ENCODE assay signal across 9 cellular contexts in the genomic region with DNA sequence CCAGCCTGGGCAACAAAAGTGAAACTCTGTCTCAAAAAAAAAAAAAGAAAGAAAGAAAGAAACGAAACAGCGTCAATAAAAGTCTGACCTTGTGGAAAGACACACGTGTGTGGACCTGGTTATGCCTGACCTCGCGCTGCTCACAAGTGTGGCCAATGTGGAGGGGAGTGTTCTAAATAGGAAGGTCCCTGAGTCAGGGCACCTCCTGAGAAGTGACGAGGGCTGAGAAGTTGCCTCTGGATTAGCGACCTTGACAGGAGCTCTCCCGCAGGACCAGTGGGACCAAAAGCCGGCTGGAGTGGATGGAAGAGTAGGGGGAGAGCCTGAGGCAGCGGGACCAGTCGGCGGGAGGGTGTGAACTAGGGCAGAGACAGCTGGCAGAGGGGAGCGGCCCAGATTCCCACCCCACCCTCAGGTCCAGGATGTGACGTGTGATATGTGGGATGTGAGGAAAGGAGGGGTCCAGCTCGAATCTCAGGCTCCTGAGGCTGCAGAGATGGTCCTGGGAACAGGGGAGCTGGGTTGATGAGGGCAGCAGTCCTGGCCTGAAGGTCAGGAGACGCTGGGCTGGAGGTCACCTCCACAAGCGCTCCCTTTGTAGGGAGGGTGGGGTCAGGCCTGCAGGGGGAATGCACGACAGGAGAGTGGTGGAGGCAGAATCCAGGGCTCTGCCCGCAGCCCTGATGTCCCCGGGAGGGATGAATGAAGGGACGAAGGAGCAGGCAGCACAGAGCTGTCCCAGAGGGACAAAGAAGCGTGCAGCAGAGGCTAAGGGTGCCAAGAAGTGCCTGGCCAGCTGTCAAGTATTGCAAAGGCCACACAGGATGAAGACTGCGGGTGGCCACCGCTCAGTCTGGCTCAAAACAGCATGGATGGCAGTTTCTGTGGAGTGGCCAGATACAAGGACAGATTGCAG. TPM values are rescaled to one million over a fixed set of nuclear protein-coding genes. Genes with fewer than 3 reads are reported as not detected.
DNase-seq lines count a peak whose midpoint lies in the region; ATAC-seq and TF ChIP-seq lines count a peak whose summit lies in the region.
"Had no signal": no experiment of that assay in that cellular context is flagged by ENCODE, and none has a peak within 500 bp of the region (broad histone marks: within the 10 kb centered on the region; RNA-seq: fewer than 3 reads in every experiment).

No MANE protein-coding gene starts in this region.

- TF ChIP-seq CTCF in VCaP (conservative IDR thresholded peaks at IDR 0.05) (no peak), glutamatergic neuron (IDR thresholded peaks at IDR 0.05; ENCODE audit: partially characterized antibody, unreplicated experiment) (no peak), psoas muscle (IDR thresholded peaks at IDR 0.05) (no peak), GM10266 (IDR thresholded peaks at IDR 0.05; ENCODE audit: control insufficient read depth, insufficient read depth, low read depth, missing control alignments) (no peak)

- H3K9ac ChIP-seq in GM23248: peak overlapping the region; percentile 64

- H3K4me1 ChIP-seq in GM23248 (ENCODE audit: insufficient read depth): peaks cover 8% of the 10 kb centered on the region; the same call in 1 of the 2 replicates
- H3K4me1 ChIP-seq in psoas muscle: peaks cover 4% of the 10 kb centered on the region

- peak; percentile 47 for DNase-seq in GM23248
- DNase-seq in glutamatergic neuron: no peak
- DNase-seq in psoas muscle: peak in 1 of 2 donors; percentile 70
- no peak for DNase-seq in activated effector memory CD4-positive, alpha-beta T cell treated with anti-CD3 and anti-CD28 coated beads, Interleukin-2, amount 50 U/mL, for 16 hours
- no peak for DNase-seq in activated T-cell treated with anti-CD3 and anti-CD28 coated beads, Interleukin-2, amount 50 U/mL, for 48 hours
- DNase-seq in GM10266 (ENCODE audit: extremely low spot score): no peak
- DNase-seq: GDM1, NCI-H1417 treated with DMSO at 0.1 percent for 48 hours had no signal

- H3K27me3 ChIP-seq in GM23248 (replicated peaks; ENCODE audit: insufficient read depth): no peaks in the 10 kb centered on the region
- peaks cover 0 to 14% (median 2%) of the 10 kb centered on the region in 3 donors for H3K27me3 ChIP-seq in psoas muscle (ENCODE audit: insufficient read depth in 3 of 3, low read length in 2 of 3)

- H4K20me1 ChIP-seq in GM23248 (ENCODE audit: insufficient read depth): no peaks in the 10 kb centered on the region

- H3K4me3 Mint-ChIP-seq in glutamatergic neuron (ENCODE audit: unreplicated experiment): peak overlapping the region; percentile 23

- H2AFZ ChIP-seq in GM23248: peak overlapping the region; percentile 95

- peak in 3 of 4 donors; percentile 43 to 57 (median 49) for ATAC-seq in psoas muscle

- no peaks in the 10 kb centered on the region for H3K36me3 Mint-ChIP-seq in glutamatergic neuron (ENCODE audit: unreplicated experiment)

- H3K36me3 ChIP-seq in GM23248 (ENCODE audit: low read depth): no peaks in the 10 kb centered on the region
- no peaks in the 10 kb centered on the region for H3K36me3 ChIP-seq in psoas muscle (ENCODE audit: insufficient read depth in 1 of 2, low read depth in 1 of 2)

- peaks cover 6% of the 10 kb centered on the region for H3K9me3 Mint-ChIP-seq in glutamatergic neuron (ENCODE audit: unreplicated experiment)

- no peak overlapping the region for H3K27ac Mint-ChIP-seq in glutamatergic neuron (ENCODE audit: unreplicated experiment)

- H3K27me3 Mint-ChIP-seq in glutamatergic neuron (ENCODE audit: unreplicated experiment): peaks cover 8% of the 10 kb centered on the region

- H3F3A ChIP-seq in GM23248 (ENCODE audit: insufficient read depth): no peaks in the 10 kb centered on the region

- H3K27ac ChIP-seq in GM23248 (no peak overlapping the region), VCaP (peak overlapping the region; percentile 31; the same call in 1 of the 2 replicates), psoas muscle (no peak overlapping the region)

- intact Hi-C loops in psoas muscle (cut with DNase I): no loop called here

- H3K4me3 ChIP-seq in GM23248: peak overlapping the region; percentile 54
- no peak overlapping the region for H3K4me3 ChIP-seq in psoas muscle

- peaks cover 2% of the 10 kb centered on the region for H3K4me1 Mint-ChIP-seq in glutamatergic neuron (ENCODE audit: low read depth, unreplicated experiment)

- in situ Hi-C loops in GM23248 (cut with MboI): no loop called here

- H3K9me2 ChIP-seq in GM23248 (ENCODE audit: insufficient read depth): no peaks in the 10 kb centered on the region

- H3K79me2 ChIP-seq in GM23248 (ENCODE audit: insufficient read depth): no peaks in the 10 kb centered on the region

- H3K9me3 ChIP-seq in GM23248 (ENCODE audit: low read depth) (no peaks in the 10 kb centered on the region), psoas muscle (no peaks in the 10 kb centered on the region)

- 27 to 36% methylated on average over 22 to 24 of the region's 24 CpGs for WGBS in GM23248 (ENCODE audit: low coverage in 1 of 2, low lambda C conversion rate in 2 of 2, missing lambda C conversion rate in 2 of 2), 2 experiments
- WGBS in psoas muscle, 3 donors: 21 to 30% (median 23%) methylated on average over 24 of the region's 24 CpGs

- H3K4me2 ChIP-seq in GM23248 (ENCODE audit: unreplicated experiment): peak overlapping the region; percentile 53

RNA-seq across cellular contexts. Expression of a gene that starts 24.8 kb away (rescaled TPM):
- total RNA-seq in GM23248 (2014; rRNA removed; shearing (Covaris generic)): 8.6 and 10.6 TPM in 2 replicates
- 5.1 and 5.7 TPM in 2 replicates for polyA plus RNA-seq in GM23248 (2016; fragmentation: Nextera tagmentation; extraction: Ambion mirVana)
- not detected for total RNA-seq in glutamatergic neuron (ENCODE audit: unreplicated experiment)
- total RNA-seq in psoas muscle: under 1 TPM; 0.08 to 0.27 (median 0.18) TPM
- polyA plus RNA-seq in psoas muscle: under 1 TPM in 2 of 3 donors, not detected in 1; 0.03 to 0.15 TPM
